In the genomic region with DNA sequence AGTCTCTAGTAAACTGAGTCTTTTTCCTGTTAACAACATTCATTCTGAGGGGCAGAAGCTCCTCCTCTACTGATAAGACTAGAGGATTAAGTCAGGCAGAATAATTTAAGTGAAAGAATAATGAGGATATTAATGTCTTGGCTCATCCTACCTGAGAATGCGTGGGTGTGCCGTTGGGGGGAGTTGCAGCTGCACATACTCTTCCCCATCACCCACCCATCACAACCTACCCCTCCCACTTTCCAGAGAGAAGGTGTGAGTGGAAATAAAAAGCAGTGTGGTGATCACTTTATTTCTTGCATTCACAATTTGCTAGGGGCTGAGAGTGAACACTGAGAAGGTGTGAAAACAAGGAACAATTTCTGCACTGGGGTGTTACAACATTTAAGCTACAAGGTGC, we compare ENCODE assay signal across 19 cellular contexts.
"Had no signal": no experiment of that assay in that cellular context is flagged by ENCODE, and none has a peak within 500 bp of the region (broad histone marks: within the 10 kb centered on the region; RNA-seq: fewer than 3 reads in every experiment).

No MANE protein-coding gene starts in this region.

- H3K36me3 ChIP-seq: MG63, SJSA1 had no signal

- FAIRE-seq: RCC 7860 had no signal

- H3K9me3 ChIP-seq: MG63, SJSA1 had no signal

- H3K27me3 ChIP-seq: MG63, SJSA1 had no signal

- H3K27ac ChIP-seq: SJSA1, SK-N-MC had no signal

- H3K4me3 ChIP-seq: MG63, SJSA1, SK-N-MC had no signal

- DNase-seq: Karpas-422, KG1, MG63, NCI-H1092 treated with DMSO at 0.1 percent for 48 hours, NCI-H1436, NCI-H187, NCI-H2029, NCI-H2081 treated with DMSO at 0.1 percent for 48 hours, NCI-H226, NCI-H510A, NCI-H524 treated with DMSO at 0.1 percent for 48 hours, NCI-H69, NCI-H774, Right ventricle myocardium superior, RPMI8226, SIG-M5 had no signal
